ENCODE assay signal across 8 cellular contexts in genomic region chr3:47161983-47162694, GRCh38. TPM values are rescaled to one million over a fixed set of nuclear protein-coding genes. Genes with fewer than 3 reads are reported as not detected.
DNase-seq lines count a peak whose midpoint lies in the region; ATAC-seq and TF ChIP-seq lines count a peak whose summit lies in the region.

No MANE protein-coding gene starts in this region.

- H3K9me3 Mint-ChIP-seq in progenitor cell of endocrine pancreas (ENCODE audit: low read depth): no peaks in the 10 kb centered on the region

- peak overlapping the region; percentile 92 for H3K4me2 ChIP-seq in OCI-LY3 (ENCODE audit: low read length)

- H3K4me3 ChIP-seq in GM08714 (ENCODE audit: low read length): peak overlapping the region; percentile 98
- peak overlapping the region; percentile 86 for H3K4me3 ChIP-seq in OCI-LY3 (ENCODE audit: low read length)

- H3K4me3 Mint-ChIP-seq in progenitor cell of endocrine pancreas (ENCODE audit: low read depth): peak overlapping the region; percentile 91

- H3K9ac ChIP-seq in OCI-LY3 (ENCODE audit: low read length): peak overlapping the region; percentile 90

- no peaks in the 10 kb centered on the region for H3K27me3 ChIP-seq in OCI-LY3 (ENCODE audit: low read depth, low read length)

- TF ChIP-seq POLR2A in erythroblast (IDR thresholded peaks at IDR 0.05; ENCODE audit: low read length): no peak

- H3K4me1 Mint-ChIP-seq in progenitor cell of endocrine pancreas (ENCODE audit: low read depth): peaks cover 36% of the 10 kb centered on the region

- no peaks in the 10 kb centered on the region for H3K9me3 ChIP-seq in OCI-LY3 (ENCODE audit: insufficient read depth, low read length)

- peak overlapping the region; percentile 99 for H3K27ac Mint-ChIP-seq in progenitor cell of endocrine pancreas

- peaks cover 3% of the 10 kb centered on the region for H3K36me3 ChIP-seq in OCI-LY3 (replicated peaks; ENCODE audit: low read depth, low read length)

- H3K27ac ChIP-seq in OCI-LY3 (ENCODE audit: low read length): peak overlapping the region; percentile 75

- no peak for ATAC-seq in HG02763 (IDR thresholded peaks at IDR 0.05; ENCODE audit: unreplicated experiment)

- peaks cover 52% of the 10 kb centered on the region for H3K4me1 ChIP-seq in OCI-LY3 (ENCODE audit: low read length)

- H3K27me3 Mint-ChIP-seq in progenitor cell of endocrine pancreas: no peaks in the 10 kb centered on the region

- H2AFZ ChIP-seq in OCI-LY3 (ENCODE audit: low read depth, low read length): no peak overlapping the region

- H3K36me3 Mint-ChIP-seq in progenitor cell of endocrine pancreas (ENCODE audit: insufficient read depth): peaks cover 2% of the 10 kb centered on the region

- TF ChIP-seq CTCF in OCI-LY3 (IDR thresholded peaks at IDR 0.05; ENCODE audit: low read depth, low read length) (no peak), progenitor cell of endocrine pancreas (IDR thresholded peaks at IDR 0.05; ENCODE audit: unreplicated experiment) (no peak)

- peaks cover 57% of the 10 kb centered on the region for H4K20me1 ChIP-seq in OCI-LY3 (ENCODE audit: insufficient read depth, low read length)

- peak; percentile 57 to 69 for DNase-seq in erythroblast (lab: John Stamatoyannopoulos, UW)
- no peak for DNase-seq in progenitor cell of endocrine pancreas (ENCODE audit: low spot score, unreplicated experiment)
- no peak for DNase-seq in kidney glomerular epithelial cell (lab: John Stamatoyannopoulos, UW)
- no peak for DNase-seq in NCI-H1105 treated with DMSO at 0.1 percent for 48 hours (lab: John Stamatoyannopoulos, UW)
- no peak for DNase-seq in OCI-M1 (lab: John Stamatoyannopoulos, UW)

- H3K79me2 ChIP-seq in OCI-LY3 (ENCODE audit: low read length): peaks cover 89% of the 10 kb centered on the region

RNA-seq across cellular contexts. Expression of gene SETD2, which starts 1.8 kb away (rescaled TPM):
- total RNA-seq in progenitor cell of endocrine pancreas: 71.4 and 73.9 TPM in 2 replicates

Comparison
In these comparisons a context has a peak if more than half of its experiments do, and no peak if none do; other contexts are left out.
1. DNase-seq: peak in erythroblast (2 of 2); none in progenitor cell of endocrine pancreas (single experiment), kidney glomerular epithelial cell (single experiment), NCI-H1105 treated with DMSO at 0.1 percent for 48 hours (single experiment) and OCI-M1 (single experiment).